ENCODE assay signal across 33 cellular contexts in the genomic region with DNA sequence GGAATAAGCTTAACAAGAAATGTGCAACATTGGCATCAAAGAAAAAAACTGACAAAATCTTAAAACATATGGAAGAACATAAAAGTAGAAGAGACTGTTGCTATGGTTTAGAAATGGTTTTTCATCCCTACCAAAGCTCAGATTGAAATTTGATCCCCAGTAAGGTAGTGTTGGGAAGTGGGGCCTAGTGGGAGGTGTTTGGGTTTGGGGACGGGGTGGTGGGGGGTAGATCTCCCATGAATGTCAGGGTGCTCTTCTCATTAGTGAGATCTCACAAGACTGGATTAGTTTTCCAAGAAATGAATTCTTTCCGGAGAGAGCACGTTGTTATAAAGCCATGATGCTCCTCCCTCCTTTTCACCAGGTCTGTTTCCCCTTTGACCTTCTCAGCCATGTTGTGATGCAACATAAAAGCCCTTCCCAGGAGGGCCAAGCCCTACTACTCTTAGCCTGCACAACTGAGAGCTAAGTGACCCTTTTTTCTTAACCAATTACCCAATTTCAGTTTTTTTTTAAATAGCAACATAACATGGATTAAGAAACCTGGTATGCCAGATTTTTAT. TPM values are rescaled to one million over a fixed set of nuclear protein-coding genes. Genes with fewer than 3 reads are reported as not detected.
A peak's percentile ranks its signal among the peaks of the same experiment; 100 is the strongest.
DNase-seq lines count a peak whose midpoint lies in the region; ATAC-seq, FAIRE-seq and TF ChIP-seq lines count a peak whose summit lies in the region.
"Had no signal": no experiment of that assay in that cellular context is flagged by ENCODE, and none has a peak within 500 bp of the region (broad histone marks: within the 10 kb centered on the region; RNA-seq: fewer than 3 reads in every experiment).

No MANE protein-coding gene starts in this region.

- H3K9me3 ChIP-seq in A549 (no peaks in the 10 kb centered on the region), GM12878 (replicated peaks; ENCODE audit: control insufficient read depth, insufficient read depth, low read length) (no peaks in the 10 kb centered on the region; the same call in 2 of the 3 replicates), mammary epithelial cell (replicated peaks; ENCODE audit: insufficient read depth, low read length) (no peaks in the 10 kb centered on the region)
- H3K9me3 ChIP-seq: BE2C, body of pancreas, heart left ventricle, psoas muscle, thoracic aorta, uterus had no signal

- BruUV-seq in GM12878 (replicated peaks; lab: Mats Ljungman, UMichigan), result no TSS peak
- BruUV-seq in mammary epithelial cell (replicated peaks; lab: Mats Ljungman, UMichigan), result no TSS peak

- H3K9ac ChIP-seq in GM12878 (ENCODE audit: control insufficient read depth, insufficient read depth, low read length) (no peak overlapping the region), mammary epithelial cell (ENCODE audit: insufficient read depth, low read length) (no peak overlapping the region)

- H3K4me3 ChIP-seq in A549, result no peak overlapping the region
- no peak overlapping the region for H3K4me3 ChIP-seq in H7 (ENCODE audit: insufficient read depth, low read depth, low read length)
- H3K4me3 ChIP-seq in GM12878, result no peak overlapping the region
- H3K4me3 ChIP-seq in mammary epithelial cell (replicated peaks in 1 of 3; ENCODE audit: insufficient read depth in 1 of 3, low read depth in 2 of 3, low read length in 3 of 3), result no peak overlapping the region
- H3K4me3 ChIP-seq: body of pancreas, heart left ventricle, psoas muscle, thoracic aorta, uterus had no signal

- TF ChIP-seq RAD21 in A549 (conservative IDR thresholded peaks at IDR 0.05 in 1 of 2, IDR thresholded peaks at IDR 0.05 in 1 of 2), result no peak
- no peak for TF ChIP-seq RAD21 in GM12878 (IDR thresholded peaks at IDR 0.05; ENCODE audit: insufficient read depth, low read depth, low read length)

- H2AFZ ChIP-seq in GM12878 (ENCODE audit: control insufficient read depth, low read depth, low read length) (no peak overlapping the region), mammary epithelial cell (ENCODE audit: low read depth, low read length) (no peak overlapping the region)

- H3K27me3 ChIP-seq in H7 (ENCODE audit: control insufficient read depth, insufficient read depth, low read length) (no peaks in the 10 kb centered on the region), GM12878 (replicated peaks in 1 of 2; ENCODE audit: control insufficient read depth in 2 of 2, insufficient read depth in 2 of 2, low read length in 1 of 2) (no peaks in the 10 kb centered on the region), mammary epithelial cell (ENCODE audit: insufficient read depth, low read length) (no peaks in the 10 kb centered on the region)
- H3K27me3 ChIP-seq: BE2C, body of pancreas, heart left ventricle, uterus had no signal

- no peak for TF ChIP-seq EP300 in A549 (IDR thresholded peaks at IDR 0.05)
- TF ChIP-seq EP300 in GM12878 (IDR thresholded peaks at IDR 0.05; ENCODE audit: borderline replicate concordance in 1 of 2, control insufficient read depth in 1 of 2, low read depth in 2 of 2, low read length in 2 of 2), result no peak

- TF ChIP-seq CTCF in A549 (IDR thresholded peaks at IDR 0.05) (no peak), GM12878 (IDR thresholded peaks at IDR 0.05 in 2 of 3, conservative IDR thresholded peaks at IDR 0.05 in 1 of 3; ENCODE audit: control insufficient read depth in 2 of 3, extremely low read depth in 1 of 3, insufficient read depth in 1 of 3, low read depth in 3 of 3, low read length in 3 of 3) (no peak), mammary epithelial cell (conservative IDR thresholded peaks at IDR 0.05 in 1 of 2, IDR thresholded peaks at IDR 0.05 in 1 of 2; ENCODE audit: extremely low read depth in 1 of 2, insufficient read depth in 1 of 2, low read depth in 1 of 2, low read length in 2 of 2) (no peak)

- CTCF ChIA-PET in A549 (lab: Yijun Ruan, JAX), result no interaction called here
- CTCF ChIA-PET in GM12878 (lab: Yijun Ruan, JAX), result no interaction called here
- CTCF ChIA-PET in mammary epithelial cell (lab: Charles Lee; ENCODE audit: low non-redundant PET), result no interaction called here

- intact Hi-C loops in GM12878 (cut with micrococcal nuclease; ENCODE audit: unreplicated experiment) (no loop called here), left cardiac atrium (cut with DNase I) (no loop called here), mammary epithelial cell (cut with micrococcal nuclease) (no loop called here)

- H3K4me1 ChIP-seq in A549 (peaks cover 18% of the 10 kb centered on the region), GM12878 (ENCODE audit: control insufficient read depth, insufficient read depth, low read length) (no peaks in the 10 kb centered on the region), mammary epithelial cell (ENCODE audit: insufficient read depth, low read length) (no peaks in the 10 kb centered on the region)
- H3K4me1 ChIP-seq: uterus had no signal

- POLR2A ChIA-PET in A549 (lab: Yijun Ruan, JAX), result no interaction called here
- POLR2A ChIA-PET in GM12878 (lab: Charles Lee), result interaction anchor here (0.6 to 1.8 kb wide), 2 partner anchors 11 to 125 kb away, joined by 3 to 6 read pairs; a partner anchor contains a TSS

- H3K4me2 ChIP-seq in A549 (peak overlapping the region; percentile 1; the same call in 2 of the 3 replicates), GM12878 (ENCODE audit: control insufficient read depth, insufficient read depth) (no peak overlapping the region), mammary epithelial cell (ENCODE audit: insufficient read depth, low read depth, low read length) (no peak overlapping the region)

- H4K20me1 ChIP-seq in GM12878 (ENCODE audit: control insufficient read depth, insufficient read depth), result no peaks in the 10 kb centered on the region
- no peaks in the 10 kb centered on the region for H4K20me1 ChIP-seq in mammary epithelial cell (ENCODE audit: insufficient read depth, low read length)

- in situ Hi-C loops in GM12878 (cut with MboI), result no loop called here
- in situ Hi-C loops in mammary epithelial cell (cut with MboI; ENCODE audit: low sequenced_read_pairs in 2 of 2), result no loop called here

- ATAC-seq in A549 (peak in 1 of 2 experiments; percentile 25; a peak in 1 of 6 replicates), GM12878 (no peak), HG03039 (IDR thresholded peaks at IDR 0.05; ENCODE audit: unreplicated experiment) (no peak), left cardiac atrium (no peak), GM19351 (IDR thresholded peaks at IDR 0.05; ENCODE audit: unreplicated experiment) (no peak)
- ATAC-seq: activated CD8-positive, alpha-beta T cell treated with anti-CD3 and anti-CD28 coated beads, Interleukin-2, amount 10 ng/mL, durations not matched to agents 7 days and 5 days; body of pancreas; esophagus mucosa; HCT116; heart left ventricle; left lobe of liver; psoas muscle; Right ventricle myocardium inferior; sciatic nerve had no signal

- WGBS in A549 (ENCODE audit: missing lambda C conversion rate), result 90% methylated on average over 3 of the region's 3 CpGs
- WGBS in GM12878 (ENCODE audit: insufficient coverage, insufficient replicate concordance, low lambda C conversion rate, missing lambda C conversion rate), result 93% methylated on average over 3 of the region's 3 CpGs
- WGBS in mammary epithelial cell (ENCODE audit: low coverage, missing lambda C conversion rate), result 100% methylated on average over 3 of the region's 3 CpGs

- SMC1A ChIA-PET in GM12878 (lab: Charles Lee; ENCODE audit: uncharacterized antibody, unreplicated experiment), result interaction anchor here (0.8 to 1.8 kb wide), 5 partner anchors 9 to 54 kb away, joined by 3 to 5 read pairs (median 3); no protein-coding TSS in a partner anchor

- TF ChIP-seq POLR2A in A549 (IDR thresholded peaks at IDR 0.05; ENCODE audit: low read length), result no peak
- no peak for TF ChIP-seq POLR2A in GM12878 (IDR thresholded peaks at IDR 0.05; ENCODE audit: low read depth, low read length)

- H3K36me3 ChIP-seq in H7 (replicated peaks; ENCODE audit: control insufficient read depth, insufficient read depth, low read length), result no peaks in the 10 kb centered on the region; the same call in none of the 2 replicates
- H3K36me3 ChIP-seq in GM12878 (ENCODE audit: control insufficient read depth in 2 of 2, insufficient read depth in 2 of 2, low read length in 1 of 2), result peaks cover 0 to 6% of the 10 kb centered on the region in 2 experiments; a peak in 2 of 4 replicates
- peaks cover 17% of the 10 kb centered on the region for H3K36me3 ChIP-seq in mammary epithelial cell (ENCODE audit: insufficient read depth, low read length)
- H3K36me3 ChIP-seq: thoracic aorta, uterus had no signal

- dilution Hi-C loops in mammary epithelial cell (cut with HindIII; ENCODE audit: low sequenced_read_pairs), result no loop called here

- H3K79me2 ChIP-seq in GM12878 (ENCODE audit: control insufficient read depth, insufficient read depth, low read length) (peaks cover 68% of the 10 kb centered on the region), mammary epithelial cell (ENCODE audit: insufficient read depth, low read length) (peaks cover 88% of the 10 kb centered on the region)

- H3K27ac ChIP-seq in A549 (peak overlapping the region in 1 of 2 experiments; percentile 52; a peak in 1 of 6 replicates), GM12878 (ENCODE audit: control insufficient read depth, insufficient read depth) (no peak overlapping the region), mammary epithelial cell (ENCODE audit: insufficient read depth, low read depth, low read length) (no peak overlapping the region)
- H3K27ac ChIP-seq: body of pancreas, heart left ventricle, psoas muscle, thoracic aorta, uterus had no signal

- DNase-seq in A549 (ENCODE audit: low read depth in 1 of 2, low spot score in 1 of 2), result no peak
- DNase-seq in H7, result peak; percentile 12
- DNase-seq in GM12878 (ENCODE audit: low read depth, low spot score), result no peak
- peak; percentile 22 for DNase-seq in iPS-NIHi11 (ENCODE audit: low spot score)
- no peak for DNase-seq in left cardiac atrium
- no peak for DNase-seq in mammary epithelial cell
- DNase-seq: activated CD4-positive, alpha-beta T cell treated with anti-CD3 and anti-CD28 coated beads for 1 hour; activated CD8-positive, alpha-beta T cell treated with anti-CD3 and anti-CD28 coated beads, Interleukin-2, amount 10 ng/mL, durations not matched to agents 7 days and 5 days; activated naive CD4-positive, alpha-beta T cell treated with anti-CD3 and anti-CD28 coated beads for 36 hours; BE2C; body of pancreas; CD8-positive, alpha-beta memory T cell; dermis blood vessel endothelial cell; DMS 273 treated with DMSO at 0.1 percent for 48 hours; foreskin fibroblast; heart left ventricle; NCI-H1417 treated with DMSO at 0.1 percent for 48 hours; NCI-H2081; NCI-H226; NCI-H69; occipital lobe; psoas muscle; stimulated activated CD8-positive, alpha-beta memory T cell treated with anti-CD3 and anti-CD28 coated beads, Interleukin-4, amount 100 ng/mL, for 48 hours; uterus had no signal

- RAD21 ChIA-PET in GM12878 (lab: Charles Lee; ENCODE audit: unreplicated experiment), result no interaction called here

- FAIRE-seq in A549 (lab: Jason Lieb, UNC), result no peak
- no peak for FAIRE-seq in GM12878 (lab: Jason Lieb, UNC)
- FAIRE-seq: GM19239 had no signal

RNA-seq across cellular contexts. Expression of a gene that starts 10.6 kb away (rescaled TPM):
- polyA plus RNA-seq in A549 (2011; rRNA removed) (97.6 and 136 TPM in 2 replicates), A549 (2017; fragmentation: RNase III; extraction: RNeasy Plus Mini Kit Qiagen cat#74134 plus additional on column Dnase treatment) (48.3 to 56.2 TPM (median 55.9 TPM) in 3 replicates), GM12878 (2011; rRNA removed) (106 and 171 TPM in 2 replicates), GM12878 (2014; fragmentation: Illumina TruSeq; extraction: Trizol) (53.2 and 65.7 TPM in 2 replicates), GM12878 (2014; fragmentation: Nextera tagmentation; extraction: Ambion mirVana) (100 to 1,000 TPM; 314 to 363 TPM), GM12878 (2014; rRNA removed) (28.5 and 29.5 TPM in 2 replicates), GM12878 (2016; fragmentation: Nextera tagmentation; extraction: Ambion mirVana) (100 to 1,000 TPM; 180 to 190 TPM), mammary epithelial cell (23.6 TPM)
- polyA plus RNA-seq in A549 (2012; cell fraction: cytosol; rRNA removed), result 15.4 and 16.6 TPM in 2 replicates
- polyA plus RNA-seq in A549 (2012; cell fraction: nucleus; rRNA removed), result 3.9 and 7.4 TPM in 2 replicates
- 14.0 and 18.1 TPM in 2 replicates for polyA minus RNA-seq in A549 (2011; rRNA and poly(A)+ RNA removed)
- total RNA-seq in H7 (2014; rRNA removed; shearing (Covaris generic)), result 76.5 and 104 TPM in 2 replicates
- total RNA-seq in GM12878 (2013; cell fraction: nucleolus; rRNA removed), result 44.0 and 45.8 TPM in 2 replicates
- total RNA-seq in GM12878 (2014; rRNA removed) (31.0 and 33.8 TPM in 2 replicates), GM12878 (2014; rRNA removed; fragmentation: Illumina TruSeq; extraction: Trizol) (36.9 and 40.0 TPM in 2 replicates), GM12878 (2021) (64.9 and 69.7 TPM in 2 replicates), left cardiac atrium (10 to 100 TPM; 59.4 to 69.2 TPM), mammary epithelial cell (10 to 100 TPM; 49.8 to 88.5 TPM)
- polyA plus RNA-seq in GM12878 (2011; ENCODE audit: low read depth), result 18.7 TPM
- 15.7 and 21.1 TPM in 2 replicates for polyA plus RNA-seq in GM12878 (2011; cell fraction: cytosol; rRNA removed)
- 20.3 and 21.7 TPM in 2 replicates for polyA plus RNA-seq in GM12878 (2011; cell fraction: nucleus; rRNA removed)
- 48.7 and 57.1 TPM in 2 replicates for polyA plus RNA-seq in GM12878 (2012)
- 11.8 and 16.7 TPM in 2 replicates for polyA minus RNA-seq in GM12878 (2011; rRNA and poly(A)+ RNA removed)
- polyA minus RNA-seq in GM12878 (2011; cell fraction: cytosol; rRNA and poly(A)+ RNA removed), result 4.0 and 7.4 TPM in 2 replicates
- 15.8 and 21.0 TPM in 2 replicates for polyA minus RNA-seq in GM12878 (2011; cell fraction: nucleus; rRNA and poly(A)+ RNA removed)
- polyA minus RNA-seq in mammary epithelial cell, result 9.3 TPM

RNA-seq across cellular contexts. Expression of a gene that starts 10.7 kb away (rescaled TPM):
- polyA plus RNA-seq in A549 (2011; rRNA removed) (10.8 and 14.3 TPM in 2 replicates), A549 (2017; fragmentation: RNase III; extraction: RNeasy Plus Mini Kit Qiagen cat#74134 plus additional on column Dnase treatment) (14.8 to 16.1 TPM (median 15.5 TPM) in 3 replicates), GM12878 (2011; rRNA removed) (17.9 and 31.5 TPM in 2 replicates), GM12878 (2014; fragmentation: Illumina TruSeq; extraction: Trizol) (25.4 and 33.7 TPM in 2 replicates), GM12878 (2014; fragmentation: Nextera tagmentation; extraction: Ambion mirVana) (10 to 100 TPM; 49.2 to 53.6 TPM), GM12878 (2014; rRNA removed) (10.9 and 14.3 TPM in 2 replicates), GM12878 (2016; fragmentation: Nextera tagmentation; extraction: Ambion mirVana) (10 to 100 TPM; 28.6 to 29.1 TPM), mammary epithelial cell (4.1 TPM)
- polyA plus RNA-seq in A549 (2012; cell fraction: cytosol; rRNA removed), result 2.3 and 2.9 TPM in 2 replicates
- 0.74 and 1.1 TPM in 2 replicates for polyA plus RNA-seq in A549 (2012; cell fraction: nucleus; rRNA removed)
- 2.1 and 2.2 TPM in 2 replicates for polyA minus RNA-seq in A549 (2011; rRNA and poly(A)+ RNA removed)
- 12.2 and 19.3 TPM in 2 replicates for total RNA-seq in H7 (2014; rRNA removed; shearing (Covaris generic))
- total RNA-seq in GM12878 (2013; cell fraction: nucleolus; rRNA removed), result 45.0 and 45.6 TPM in 2 replicates
- total RNA-seq in GM12878 (2014; rRNA removed) (12.1 and 18.1 TPM in 2 replicates), GM12878 (2014; rRNA removed; fragmentation: Illumina TruSeq; extraction: Trizol) (26.2 and 27.5 TPM in 2 replicates), GM12878 (2021) (14.8 and 15.1 TPM in 2 replicates), left cardiac atrium (10 to 100 TPM in 1 of 2 donors, 1 to 10 TPM in 1; 4.8 to 12.3 TPM), mammary epithelial cell (1 to 10 TPM; 6.3 to 8.3 TPM)
- 10.9 TPM for polyA plus RNA-seq in GM12878 (2011; ENCODE audit: low read depth)
- polyA plus RNA-seq in GM12878 (2011; cell fraction: cytosol; rRNA removed), result 4.2 and 4.8 TPM in 2 replicates
- polyA plus RNA-seq in GM12878 (2011; cell fraction: nucleus; rRNA removed), result 4.7 and 6.1 TPM in 2 replicates
- polyA plus RNA-seq in GM12878 (2012), result 13.5 and 15.4 TPM in 2 replicates
- polyA minus RNA-seq in GM12878 (2011; rRNA and poly(A)+ RNA removed), result 5.3 and 7.0 TPM in 2 replicates
- polyA minus RNA-seq in GM12878 (2011; cell fraction: cytosol; rRNA and poly(A)+ RNA removed), result 2.7 and 2.8 TPM in 2 replicates
- polyA minus RNA-seq in GM12878 (2011; cell fraction: nucleus; rRNA and poly(A)+ RNA removed), result 12.7 and 22.9 TPM in 2 replicates
- polyA minus RNA-seq in mammary epithelial cell, result not detected

Comparison
In these comparisons a context has a peak if more than half of its experiments do, and no peak if none do; other contexts are left out.
1. DNase-seq: peak in H7 (single experiment) and iPS-NIHi11 (single experiment); none in A549 (0 of 2), GM12878 (single experiment), left cardiac atrium (single experiment) and mammary epithelial cell (single experiment).